In genomic region chr3:190586631-190587000, GRCh38 we compare ENCODE assay signal across 8 cellular contexts.
A peak's percentile ranks its signal among the peaks of the same experiment; 100 is the strongest.
DNase-seq lines count a peak whose midpoint lies in the region; ATAC-seq, FAIRE-seq and TF ChIP-seq lines count a peak whose summit lies in the region.

No MANE protein-coding gene starts in this region.

- H3K79me2 ChIP-seq in PC-3 (ENCODE audit: low read length): no peaks in the 10 kb centered on the region

- no peaks in the 10 kb centered on the region for H3K36me3 ChIP-seq in PC-3 (ENCODE audit: low read depth, low read length)

- H3K36me3 Mint-ChIP-seq in HFFc6 (ENCODE audit: low read depth): no peaks in the 10 kb centered on the region
- peaks cover 7% of the 10 kb centered on the region for H3K36me3 Mint-ChIP-seq in chondrocyte (ENCODE audit: low read depth)

- peak overlapping the region; percentile 77 for H3K27ac Mint-ChIP-seq in HFFc6
- H3K27ac Mint-ChIP-seq in chondrocyte (ENCODE audit: unreplicated experiment): peak overlapping the region; percentile 87

- H3K4me3 ChIP-seq in PC-3 (ENCODE audit: low read length): no peak overlapping the region
- H3K4me3 ChIP-seq in skeletal muscle cell (ENCODE audit: low read depth, low read length): no peak overlapping the region

- H3K27ac ChIP-seq in PC-3 (ENCODE audit: low read length): peak overlapping the region; percentile 91

- ATAC-seq in PC-3: peak; percentile 89

- no peaks in the 10 kb centered on the region for H3K9me3 ChIP-seq in PC-3 (ENCODE audit: low read length)

- BruUV-seq in PC-3 (replicated peaks; lab: Mats Ljungman, UMichigan): no TSS peak

- H3K4me1 Mint-ChIP-seq in HFFc6 (ENCODE audit: low read depth): peaks cover 38% of the 10 kb centered on the region
- peaks cover 25% of the 10 kb centered on the region for H3K4me1 Mint-ChIP-seq in chondrocyte (ENCODE audit: low read depth)

- H4K20me1 ChIP-seq in PC-3 (ENCODE audit: low read length): no peaks in the 10 kb centered on the region

- peak overlapping the region; percentile 20 for H2AFZ ChIP-seq in PC-3 (ENCODE audit: low read length)

- H3F3A ChIP-seq in PC-3 (ENCODE audit: low read length, unreplicated experiment): no peaks in the 10 kb centered on the region

- POLR2A ChIA-PET in PC-3 (lab: Charles Lee; ENCODE audit: unreplicated experiment): interaction anchor here (0.7 kb wide), 1 partner anchor 108 kb away, joined by 8 read pairs; no protein-coding TSS in a partner anchor

- peak overlapping the region; percentile 58 for H3K4me3 Mint-ChIP-seq in HFFc6
- no peak overlapping the region for H3K4me3 Mint-ChIP-seq in chondrocyte (ENCODE audit: unreplicated experiment)

- H3K9me3 Mint-ChIP-seq in HFFc6 (no peaks in the 10 kb centered on the region), chondrocyte (ENCODE audit: low read depth) (no peaks in the 10 kb centered on the region)

- H3K4me2 ChIP-seq in PC-3 (ENCODE audit: low read length): peak overlapping the region; percentile 59

- H3K9me2 ChIP-seq in PC-3 (replicated peaks; ENCODE audit: low read length): no peaks in the 10 kb centered on the region

- H3K27me3 Mint-ChIP-seq in HFFc6 (ENCODE audit: insufficient read depth): no peaks in the 10 kb centered on the region
- no peaks in the 10 kb centered on the region for H3K27me3 Mint-ChIP-seq in chondrocyte (ENCODE audit: low read depth)

- intact Hi-C loops in PC-3 (cut with micrococcal nuclease): no loop called here

- CTCF ChIA-PET in PC-3 (lab: Charles Lee): interaction anchor here (0.6 kb wide), 2 partner anchors 17 to 162 kb away, joined by 3 to 5 read pairs; no protein-coding TSS in a partner anchor

- DNase-seq in GM18507 (ENCODE audit: extremely low spot score, insufficient read length, low read depth) (peak; percentile 4), HFFc6 (peak; percentile 53), PC-3 (peak; percentile 81), chondrocyte (ENCODE audit: low spot score) (no peak), skeletal muscle cell (ENCODE audit: low read depth) (peak; percentile 57), Ammon's horn (ENCODE audit: low spot score) (no peak), LoVo (ENCODE audit: low spot score) (no peak), activated gamma-delta T cell (lab: John Stamatoyannopoulos, UW) (no peak)

- peak; percentile 26 for FAIRE-seq in GM18507 (lab: Jason Lieb, UNC)

- TF ChIP-seq CTCF in HFFc6 (IDR thresholded peaks at IDR 0.05): no peak
- TF ChIP-seq CTCF in PC-3 (conservative IDR thresholded peaks at IDR 0.05; ENCODE audit: low read depth, low read length): no peak
- TF ChIP-seq CTCF in chondrocyte (IDR thresholded peaks at IDR 0.05): no peak

- peak overlapping the region; percentile 57; the same call in 1 of the 2 replicates for H3K9ac ChIP-seq in PC-3 (ENCODE audit: low read length)

- no peaks in the 10 kb centered on the region for H3K27me3 ChIP-seq in PC-3 (ENCODE audit: low read length)

- peaks cover 31% of the 10 kb centered on the region for H3K4me1 ChIP-seq in PC-3 (ENCODE audit: insufficient read depth, low read length)

Comparison
In these comparisons a context has a peak if more than half of its experiments do, and no peak if none do; other contexts are left out.
1. DNase-seq: peak in GM18507 (single experiment), HFFc6 (single experiment), PC-3 (single experiment) and skeletal muscle cell (single experiment); none in chondrocyte (single experiment), Ammon's horn (single experiment), LoVo (single experiment) and activated gamma-delta T cell (single experiment).